ENCODE assay signal across 8 cellular contexts in genomic region chr11:32830413-32830738, GRCh38. TPM values are rescaled to one million over a fixed set of nuclear protein-coding genes. Genes with fewer than 3 reads are reported as not detected.
DNase-seq lines count a peak whose midpoint lies in the region; FAIRE-seq and TF ChIP-seq lines count a peak whose summit lies in the region.

No MANE protein-coding gene starts in this region.

- H3K9me1 ChIP-seq in keratinocyte (ENCODE audit: control insufficient read depth, extremely low read depth, insufficient read depth, low read length), result no peaks in the 10 kb centered on the region

- H3K4me3 ChIP-seq in HUES6 (ENCODE audit: low read depth, low read length), result peak overlapping the region; percentile 63
- peak overlapping the region; percentile 43 to 65 for H3K4me3 ChIP-seq in ascending aorta
- peak overlapping the region; percentile 86 to 94 (median 89) for H3K4me3 ChIP-seq in keratinocyte (ENCODE audit: control insufficient read depth in 2 of 3, extremely low read depth in 1 of 3, insufficient read depth in 2 of 3, low read depth in 1 of 3, low read length in 3 of 3)
- peak overlapping the region; percentile 53 to 67 for H3K4me3 ChIP-seq in testis

- H3K79me2 ChIP-seq in keratinocyte (ENCODE audit: control insufficient read depth, insufficient read depth, low read length), result no peaks in the 10 kb centered on the region

- dilution Hi-C loops in keratinocyte (cut with MboI; ENCODE audit: extremely low pct_ligation_motif_present, low sequenced_read_pairs), result no loop called here

- peaks cover 41% of the 10 kb centered on the region for H3K27me3 ChIP-seq in HUES6 (ENCODE audit: control insufficient read depth, insufficient read depth, low read length)
- no peaks in the 10 kb centered on the region for H3K27me3 ChIP-seq in ascending aorta
- H3K27me3 ChIP-seq in keratinocyte (ENCODE audit: control insufficient read depth, extremely low read depth, insufficient read depth, low read length), result no peaks in the 10 kb centered on the region
- H3K27me3 ChIP-seq in testis, result no peaks in the 10 kb centered on the region

- H2AFZ ChIP-seq in keratinocyte (ENCODE audit: control insufficient read depth, low read length), result peak overlapping the region; percentile 27

- WGBS in testis, 2 donors, result 36 to 43% methylated on average over 6 of the region's 6 CpGs

- no peak for TF ChIP-seq CTCF in ascending aorta (IDR thresholded peaks at IDR 0.05)
- TF ChIP-seq CTCF in keratinocyte (optimal IDR thresholded peaks at IDR 0.05 in 1 of 3, IDR thresholded peaks at IDR 0.05 in 1 of 3, conservative IDR thresholded peaks at IDR 0.05 in 1 of 3; ENCODE audit: extremely low read depth in 1 of 3, insufficient read depth in 2 of 3, low read length in 3 of 3), result no peak
- TF ChIP-seq CTCF in testis (IDR thresholded peaks at IDR 0.05), result no peak

- intact Hi-C loops in ascending aorta (cut with DNase I) (no loop called here), testis (cut with DNase I; ENCODE audit: low total_unique reads) (no loop called here), posterior cingulate gyrus (cut with DNase I) (no loop called here)

- TF ChIP-seq POLR2A in testis (IDR thresholded peaks at IDR 0.05), result no peak

- DNase-seq in NCI-H2196 (lab: John Stamatoyannopoulos, UW; ENCODE audit: unreplicated experiment), result peak; percentile 50
- no peak for DNase-seq in NCI-H2196 treated with DMSO at 0.1 percent for 48 hours (lab: John Stamatoyannopoulos, UW; ENCODE audit: unreplicated experiment)
- DNase-seq in ascending aorta (ENCODE audit: low spot score in 2 of 2), result no peak
- no peak for DNase-seq in keratinocyte (ENCODE audit: low read depth, low spot score)
- DNase-seq in testis, result no peak
- DNase-seq in activated CD8-positive, alpha-beta memory T cell treated with anti-CD3 and anti-CD28 coated beads, Interleukin-2, amount 50 U/mL, for 4 hours, result no peak
- no peak for DNase-seq in posterior cingulate gyrus

- no peaks in the 10 kb centered on the region for H4K20me1 ChIP-seq in keratinocyte (ENCODE audit: control insufficient read depth, extremely low read depth, insufficient read depth, low read length)

- H3K27ac ChIP-seq in HUES6 (ENCODE audit: low read depth, low read length) (no peak overlapping the region), ascending aorta (no peak overlapping the region), keratinocyte (ENCODE audit: control insufficient read depth, insufficient read depth, low read length) (peak overlapping the region; percentile 88), testis (no peak overlapping the region)

- H3K9me3 ChIP-seq in HUES6 (ENCODE audit: control insufficient read depth, insufficient read depth, low read depth, low read length), result no peaks in the 10 kb centered on the region
- no peaks in the 10 kb centered on the region for H3K9me3 ChIP-seq in ascending aorta
- no peaks in the 10 kb centered on the region for H3K9me3 ChIP-seq in keratinocyte (ENCODE audit: control insufficient read depth, low read depth, low read length)
- H3K9me3 ChIP-seq in testis, result no peaks in the 10 kb centered on the region

- H3K4me1 ChIP-seq in HUES6 (ENCODE audit: control insufficient read depth, insufficient read depth, low read length) (no peaks in the 10 kb centered on the region), ascending aorta (peaks cover 0 to 2% of the 10 kb centered on the region in 2 donors), keratinocyte (ENCODE audit: control insufficient read depth, extremely low read depth, insufficient read depth, low read length) (peaks cover 12% of the 10 kb centered on the region), testis (peaks cover 4% of the 10 kb centered on the region)

- H3K9ac ChIP-seq in HUES6 (ENCODE audit: low read length), result peak overlapping the region; percentile 20
- peak overlapping the region; percentile 88 for H3K9ac ChIP-seq in keratinocyte (ENCODE audit: control insufficient read depth, extremely low read depth, insufficient read depth, low read length)

- H3K4me2 ChIP-seq in keratinocyte (ENCODE audit: control insufficient read depth, extremely low read depth, insufficient read depth, low read depth, low read length), result peak overlapping the region; percentile 97

- FAIRE-seq in keratinocyte (lab: Jason Lieb, UNC), result no peak

- H3K36me3 ChIP-seq in HUES6 (ENCODE audit: control insufficient read depth, insufficient read depth, low read length) (no peaks in the 10 kb centered on the region), ascending aorta (no peaks in the 10 kb centered on the region), keratinocyte (ENCODE audit: control insufficient read depth in 2 of 2, extremely low read depth in 1 of 2, insufficient read depth in 2 of 2, low read length in 2 of 2) (peaks cover 0 to 3% of the 10 kb centered on the region in 2 experiments), testis (ENCODE audit: low read depth, missing control alignments) (no peaks in the 10 kb centered on the region)

RNA-seq across cellular contexts. Expression of gene PRRG4, which starts 0.6 kb away (rescaled TPM):
- total RNA-seq in ascending aorta (3.0 TPM), testis (1 to 10 TPM in 1 of 2 donors, under 1 TPM in 1; 0.93 to 1.1 TPM)
- polyA plus RNA-seq in keratinocyte (6.9 to 12.4 TPM (median 10.0 TPM) in 3 replicates), testis (ENCODE audit: insufficient read depth, low read depth, low replicate concordance) (1.0 TPM)
- polyA plus RNA-seq in keratinocyte (2011; ENCODE audit: low read depth), result 9.1 TPM
- polyA plus RNA-seq in keratinocyte (2011; cell fraction: cytosol; rRNA removed), result 7.1 and 10.9 TPM in 2 replicates
- polyA plus RNA-seq in keratinocyte (2011; cell fraction: nucleus; rRNA removed), result 9.7 and 10.5 TPM in 2 replicates
- 5.7 and 23.6 TPM in 2 replicates for polyA plus RNA-seq in keratinocyte (2012; ENCODE audit: low replicate concordance)
- 4.4 to 12.1 TPM (median 9.6 TPM) in 3 replicates for polyA minus RNA-seq in keratinocyte
- polyA minus RNA-seq in keratinocyte (2011; cell fraction: cytosol; rRNA and poly(A)+ RNA removed), result 12.3 TPM
- 8.1 and 14.1 TPM in 2 replicates for polyA minus RNA-seq in keratinocyte (2011; cell fraction: nucleus; rRNA and poly(A)+ RNA removed)

RNA-seq across cellular contexts. Expression of gene CCDC73, which starts 35.9 kb away (rescaled TPM):
- total RNA-seq in ascending aorta, result not detected
- not detected in 3 replicates for polyA plus RNA-seq in keratinocyte
- polyA plus RNA-seq in keratinocyte (2011; ENCODE audit: low read depth), result not detected
- polyA plus RNA-seq in keratinocyte (2011; cell fraction: cytosol; rRNA removed), result not detected in 2 replicates
- not detected in 2 replicates for polyA plus RNA-seq in keratinocyte (2011; cell fraction: nucleus; rRNA removed)
- polyA plus RNA-seq in keratinocyte (2012; ENCODE audit: low replicate concordance), result 0.06 TPM in 1 of 2 replicates, not detected in the other
- not detected in 3 replicates for polyA minus RNA-seq in keratinocyte
- polyA minus RNA-seq in keratinocyte (2011; cell fraction: cytosol; rRNA and poly(A)+ RNA removed), result not detected
- not detected in 2 replicates for polyA minus RNA-seq in keratinocyte (2011; cell fraction: nucleus; rRNA and poly(A)+ RNA removed)
- 10 to 100 TPM in 1 of 2 donors, 1 to 10 TPM in 1; 6.6 to 14.3 TPM for total RNA-seq in testis
- 1.0 TPM for polyA plus RNA-seq in testis (ENCODE audit: insufficient read depth, low read depth, low replicate concordance)
